Comparison of ENCODE assay signal across 18 cellular contexts in the genomic region with DNA sequence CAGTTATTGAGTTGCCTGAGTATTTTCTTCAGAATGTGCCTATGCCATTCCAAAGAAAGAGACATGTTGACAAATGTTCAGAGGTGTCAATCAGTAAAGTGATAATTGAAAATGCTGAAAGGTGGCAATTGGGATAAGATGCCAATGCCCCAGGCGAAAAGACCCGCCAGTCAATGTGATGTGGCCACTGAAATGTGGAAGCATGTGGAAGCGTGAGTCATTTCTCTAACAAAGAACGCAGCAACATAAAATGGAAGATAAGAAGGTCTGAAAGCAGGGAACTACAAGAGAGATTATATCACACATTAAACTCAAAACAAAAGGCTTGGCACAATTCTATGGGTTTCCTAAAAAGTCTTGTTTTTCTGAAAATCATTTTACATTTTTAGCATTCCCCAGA.
DNase-seq lines count a peak whose midpoint lies in the region; TF ChIP-seq lines count a peak whose summit lies in the region.
"Had no signal": no experiment of that assay in that cellular context is flagged by ENCODE, and none has a peak within 500 bp of the region (broad histone marks: within the 10 kb centered on the region; RNA-seq: fewer than 3 reads in every experiment).

No MANE protein-coding gene starts in this region.

- no peaks in the 10 kb centered on the region for H3K27me3 ChIP-seq in SJSA1 (replicated peaks)
- H3K27me3 ChIP-seq in ovary: no peaks in the 10 kb centered on the region

- intact Hi-C loops in ovary (cut with DNase I): no loop called here

- H3K4me3 Mint-ChIP-seq in activated CD4-positive, alpha-beta memory T cell treated with anti-CD3 and anti-CD28 coated beads, Interleukin-2, amount 10 ng/mL, durations not matched to agents 7 days and 5 days: no peak overlapping the region
- H3K4me3 Mint-ChIP-seq: GM23338 had no signal

- TF ChIP-seq CTCF in choroid plexus epithelial cell (conservative IDR thresholded peaks at IDR 0.05; ENCODE audit: low read depth, low read length) (no peak), RWPE1 (conservative IDR thresholded peaks at IDR 0.05; ENCODE audit: low read depth) (no peak), ovary (IDR thresholded peaks at IDR 0.05) (no peak)

- H3K9me3 ChIP-seq in SJSA1 (replicated peaks): no peaks in the 10 kb centered on the region
- peaks cover 4% of the 10 kb centered on the region for H3K9me3 ChIP-seq in mesodermal cell (ENCODE audit: control insufficient read depth, low read length)
- H3K9me3 ChIP-seq in ovary: no peaks in the 10 kb centered on the region

- peaks cover 10% of the 10 kb centered on the region for H3K9me3 Mint-ChIP-seq in activated CD4-positive, alpha-beta memory T cell treated with anti-CD3 and anti-CD28 coated beads, Interleukin-2, amount 10 ng/mL, durations not matched to agents 7 days and 5 days
- H3K9me3 Mint-ChIP-seq: GM23338 had no signal

- H3K4me3 ChIP-seq in SJSA1 (no peak overlapping the region), choroid plexus epithelial cell (ENCODE audit: low read depth, low read length) (no peak overlapping the region), mesodermal cell (ENCODE audit: extremely low read depth, insufficient read depth, low read length, poor library complexity, severe bottlenecking) (no peak overlapping the region), ovary (no peak overlapping the region)
- H3K4me3 ChIP-seq: GM23338 had no signal

- CTCF ChIA-PET in RWPE1 (lab: Yijun Ruan, JAX): no interaction called here
- CTCF ChIA-PET in activated CD4-positive, alpha-beta memory T cell treated with anti-CD3 and anti-CD28 coated beads, Interleukin-2, amount 10 ng/mL, durations not matched to agents 7 days and 5 days (lab: Charles Lee): no interaction called here

- H3K4me1 ChIP-seq in SJSA1 (replicated peaks) (peaks cover 20% of the 10 kb centered on the region), mesodermal cell (ENCODE audit: control insufficient read depth, insufficient read depth, low read length, poor library complexity, severe bottlenecking) (no peaks in the 10 kb centered on the region), ovary (ENCODE audit: insufficient read depth) (no peaks in the 10 kb centered on the region)

- TF ChIP-seq EP300 in ovary (IDR thresholded peaks at IDR 0.05): no peak

- H3K27me3 Mint-ChIP-seq in activated CD4-positive, alpha-beta memory T cell treated with anti-CD3 and anti-CD28 coated beads, Interleukin-2, amount 10 ng/mL, durations not matched to agents 7 days and 5 days: no peaks in the 10 kb centered on the region

- TF ChIP-seq POLR2A in ovary (IDR thresholded peaks at IDR 0.05): no peak

- 83 to 88% methylated on average over 2 to 3 of the region's 4 CpGs for WGBS in mesodermal cell (ENCODE audit: insufficient coverage in 2 of 2), 2 experiments
- WGBS in ovary, 3 donors: 88 to 89% (median 89%) methylated on average over 4 of the region's 4 CpGs

- POLR2A ChIA-PET in RWPE1 (lab: Yijun Ruan, JAX; ENCODE audit: low non-redundant PET): no interaction called here
- POLR2A ChIA-PET in activated CD4-positive, alpha-beta memory T cell treated with anti-CD3 and anti-CD28 coated beads, Interleukin-2, amount 10 ng/mL, durations not matched to agents 7 days and 5 days (lab: Charles Lee): no interaction called here

- H3K36me3 ChIP-seq in SJSA1 (no peaks in the 10 kb centered on the region), mesodermal cell (ENCODE audit: control insufficient read depth, insufficient read depth, low read length) (no peaks in the 10 kb centered on the region), ovary (no peaks in the 10 kb centered on the region)

- no peak overlapping the region for H3K27ac Mint-ChIP-seq in activated CD4-positive, alpha-beta memory T cell treated with anti-CD3 and anti-CD28 coated beads, Interleukin-2, amount 10 ng/mL, durations not matched to agents 7 days and 5 days
- H3K27ac Mint-ChIP-seq: GM23338 had no signal

- H3K4me1 Mint-ChIP-seq in activated CD4-positive, alpha-beta memory T cell treated with anti-CD3 and anti-CD28 coated beads, Interleukin-2, amount 10 ng/mL, durations not matched to agents 7 days and 5 days: no peaks in the 10 kb centered on the region
- H3K4me1 Mint-ChIP-seq: GM23338 had no signal

- peak overlapping the region; percentile 8; the same call in 1 of the 2 replicates for H3K27ac ChIP-seq in SJSA1
- peak overlapping the region; percentile 37 for H3K27ac ChIP-seq in mesodermal cell (ENCODE audit: low read depth, low read length, severe bottlenecking)
- H3K27ac ChIP-seq in RWPE1: no peak overlapping the region
- H3K27ac ChIP-seq in ovary: no peak overlapping the region
- H3K27ac ChIP-seq: C4-2B had no signal

- DNase-seq in SJSA1 (ENCODE audit: low read depth in 1 of 2, low spot score in 2 of 2) (peak in 1 of 2 experiments; percentile 63), choroid plexus epithelial cell (ENCODE audit: low read depth) (peak; percentile 32), RWPE1 (ENCODE audit: low spot score) (no peak), NCI-H2196 (lab: John Stamatoyannopoulos, UW; ENCODE audit: unreplicated experiment) (no peak), ovary (no peak)
- DNase-seq in activated CD4-positive, alpha-beta memory T cell treated with anti-CD3 and anti-CD28 coated beads, Interleukin-2, amount 10 ng/mL, durations not matched to agents 7 days and 5 days: no peak
- DNase-seq: AML-193, DMS79 treated with DMSO at 0.1 percent for 48 hours, NCI-H1105 treated with DMSO at 0.1 percent for 48 hours, NCI-H1694, NCI-H510A treated with DMSO at 0.1 percent for 48 hours, NCI-H82, PC-3, RPMI8226, SIG-M5 had no signal

- H3K36me3 Mint-ChIP-seq in activated CD4-positive, alpha-beta memory T cell treated with anti-CD3 and anti-CD28 coated beads, Interleukin-2, amount 10 ng/mL, durations not matched to agents 7 days and 5 days (ENCODE audit: low read depth): no peaks in the 10 kb centered on the region

Comparison
In these comparisons a context has a peak if more than half of its experiments do, and no peak if none do; other contexts are left out.
1. H3K27ac ChIP-seq: peak in SJSA1 (single experiment) and mesodermal cell (single experiment); none in RWPE1 (single experiment) and ovary (0 of 2).